ENCODE assay signal across 31 cellular contexts in genomic region chr7:2461268-2462026, GRCh38. TPM values are rescaled to one million over a fixed set of nuclear protein-coding genes. Genes with fewer than 3 reads are reported as not detected.
A peak's percentile ranks its signal among the peaks of the same experiment; 100 is the strongest.
DNase-seq lines count a peak whose midpoint lies in the region; ATAC-seq and TF ChIP-seq lines count a peak whose summit lies in the region.
"Had no signal": no experiment of that assay in that cellular context is flagged by ENCODE, and none has a peak within 500 bp of the region (broad histone marks: within the 10 kb centered on the region; RNA-seq: fewer than 3 reads in every experiment).

No MANE protein-coding gene starts in this region.

- peaks cover 2% of the 10 kb centered on the region; the same call in 1 of the 3 replicates for H3K36me3 Mint-ChIP-seq in GM23338 (ENCODE audit: low read depth)
- H3K36me3 Mint-ChIP-seq in activated naive CD8-positive, alpha-beta T cell treated with anti-CD3 and anti-CD28 coated beads, Interleukin-2, amount 50 U/mL, for 24 hours (ENCODE audit: low read depth): no peaks in the 10 kb centered on the region
- H3K36me3 Mint-ChIP-seq: naive B cell; stimulated activated naive B cell treated with anti-CD40 and anti-IgM and Interleukin-4, amounts not matched to agents 10 μg/mL and 1 μg/mL and 100 μg/mL, for 72 hours had no signal

- H3K9me2 ChIP-seq in GM23338 (ENCODE audit: insufficient read depth): no peaks in the 10 kb centered on the region

- DNase-seq in GM23338 (ENCODE audit: low spot score): no peak
- peak; percentile 83 for DNase-seq in iPS-NIHi11 (ENCODE audit: low spot score)
- DNase-seq in osteoblast (ENCODE audit: insufficient read length, low spot score, missing footprints): peak; percentile 65
- DNase-seq in psoas muscle: no peak
- DNase-seq in activated naive CD8-positive, alpha-beta T cell treated with anti-CD3 and anti-CD28 coated beads, Interleukin-2, amount 50 U/mL, for 24 hours: no peak
- DNase-seq: activated CD8-positive, alpha-beta memory T cell treated with anti-CD3 and anti-CD28 coated beads, Interleukin-2, amount 50 U/mL, for 48 hours; activated CD8-positive, alpha-beta T cell treated with anti-CD3 and anti-CD28 coated beads for 36 hours; activated naive CD4-positive, alpha-beta T cell treated with anti-CD3 and anti-CD28 coated beads for 36 hours; amniotic stem cell; effector CD4-positive, alpha-beta T cell; H9; lower lobe of right lung; naive B cell; NCI-H1417 treated with DMSO at 0.1 percent for 48 hours; NCI-H2081 treated with DMSO at 0.1 percent for 48 hours; NCI-H2227 treated with DMSO at 0.1 percent for 48 hours; NCI-H526; NK-92 treated with Interleukin-12 subunit alpha and Interleukin-12 subunit beta, amount 100 ng/mL, for 24 hours; stimulated activated naive B cell treated with anti-CD40 and anti-IgM and Interleukin-4, amounts not matched to agents 10 μg/mL and 1 μg/mL and 100 μg/mL, for 72 hours; testis had no signal

- peaks cover 11% of the 10 kb centered on the region for H3K4me1 Mint-ChIP-seq in GM23338
- peaks cover 15% of the 10 kb centered on the region for H3K4me1 Mint-ChIP-seq in activated naive CD8-positive, alpha-beta T cell treated with anti-CD3 and anti-CD28 coated beads, Interleukin-2, amount 50 U/mL, for 24 hours
- H3K4me1 Mint-ChIP-seq: stimulated activated naive B cell treated with anti-CD40 and anti-IgM and Interleukin-4, amounts not matched to agents 10 μg/mL and 1 μg/mL and 100 μg/mL, for 72 hours had no signal

- no peak overlapping the region for H3K27ac Mint-ChIP-seq in GM23338
- no peak overlapping the region for H3K27ac Mint-ChIP-seq in activated naive CD8-positive, alpha-beta T cell treated with anti-CD3 and anti-CD28 coated beads, Interleukin-2, amount 50 U/mL, for 24 hours
- H3K27ac Mint-ChIP-seq: activated CD8-positive, alpha-beta T cell treated with anti-CD3 and anti-CD28 coated beads for 36 hours; activated naive CD4-positive, alpha-beta T cell treated with anti-CD3 and anti-CD28 coated beads for 36 hours; activated T-helper 1 cell treated with anti-CD3 and anti-CD28 coated beads, Interleukin-12 subunit alpha, Interleukin-12 subunit beta, Interleukin-2, Interleukin-4 antibody, amounts not matched to agents 30 ng/mL and 10 ng/mL and 1 ng/mL, durations not matched to agents 14 hours and 24 hours and 36 hours; H9; naive B cell; stimulated activated naive B cell treated with anti-CD40 and anti-IgM and Interleukin-4, amounts not matched to agents 10 μg/mL and 1 μg/mL and 100 μg/mL, for 72 hours had no signal

- 73 to 80% (median 75%) methylated on average over 14 to 15 of the region's 15 CpGs for WGBS in psoas muscle, 3 donors

- H3K36me3 ChIP-seq in GM23338 (ENCODE audit: insufficient read depth) (no peaks in the 10 kb centered on the region), osteoblast (ENCODE audit: insufficient read depth, low read length) (no peaks in the 10 kb centered on the region), psoas muscle (ENCODE audit: insufficient read depth in 1 of 2, low read depth in 1 of 2) (no peaks in the 10 kb centered on the region)
- H3K36me3 ChIP-seq: BLaER1, lower lobe of right lung had no signal

- H3K4me3 Mint-ChIP-seq in GM23338: no peak overlapping the region
- H3K4me3 Mint-ChIP-seq in activated naive CD8-positive, alpha-beta T cell treated with anti-CD3 and anti-CD28 coated beads, Interleukin-2, amount 50 U/mL, for 24 hours: no peak overlapping the region
- H3K4me3 Mint-ChIP-seq: activated CD8-positive, alpha-beta T cell treated with anti-CD3 and anti-CD28 coated beads for 36 hours; activated naive CD4-positive, alpha-beta T cell treated with anti-CD3 and anti-CD28 coated beads for 36 hours; activated T-helper 1 cell treated with anti-CD3 and anti-CD28 coated beads, Interleukin-12 subunit alpha, Interleukin-12 subunit beta, Interleukin-2, Interleukin-4 antibody, amounts not matched to agents 30 ng/mL and 10 ng/mL and 1 ng/mL, durations not matched to agents 14 hours and 24 hours and 36 hours; H9; naive B cell; stimulated activated naive B cell treated with anti-CD40 and anti-IgM and Interleukin-4, amounts not matched to agents 10 μg/mL and 1 μg/mL and 100 μg/mL, for 72 hours had no signal

- H3K27ac ChIP-seq in GM23338 (ENCODE audit: low read depth) (no peak overlapping the region), osteoblast (ENCODE audit: low read depth, low read length) (no peak overlapping the region), psoas muscle (no peak overlapping the region)
- H3K27ac ChIP-seq: BLaER1, lower lobe of right lung, skin epidermis, testis had no signal

- H3K4me2 ChIP-seq in GM23338: no peak overlapping the region
- H3K4me2 ChIP-seq in osteoblast (ENCODE audit: insufficient read depth, low read length): no peak overlapping the region
- H3K4me2 ChIP-seq: BLaER1 had no signal

- peaks cover 6% of the 10 kb centered on the region for H3K27me3 Mint-ChIP-seq in GM23338 (ENCODE audit: insufficient read depth, low read depth, poor library complexity)
- no peaks in the 10 kb centered on the region for H3K27me3 Mint-ChIP-seq in activated naive CD8-positive, alpha-beta T cell treated with anti-CD3 and anti-CD28 coated beads, Interleukin-2, amount 50 U/mL, for 24 hours
- H3K27me3 Mint-ChIP-seq: activated CD8-positive, alpha-beta T cell treated with anti-CD3 and anti-CD28 coated beads for 36 hours; naive B cell had no signal

- no peaks in the 10 kb centered on the region for H4K20me1 ChIP-seq in GM23338 (replicated peaks; ENCODE audit: insufficient read depth)
- no peaks in the 10 kb centered on the region for H4K20me1 ChIP-seq in osteoblast (ENCODE audit: insufficient read depth, low read length)
- H4K20me1 ChIP-seq: BLaER1 had no signal

- H3K9me3 ChIP-seq in osteoblast (ENCODE audit: low read depth, low read length) (no peaks in the 10 kb centered on the region), psoas muscle (no peaks in the 10 kb centered on the region)
- H3K9me3 ChIP-seq: BLaER1, lower lobe of right lung, testis had no signal

- peaks cover 2% of the 10 kb centered on the region; the same call in 1 of the 2 replicates for H3F3A ChIP-seq in GM23338 (replicated peaks; ENCODE audit: low read depth)

- peak; percentile 76 for ATAC-seq in GM23338
- peak; percentile 17; the same call in 1 of the 3 replicates for ATAC-seq in SK-N-SH treated with all-trans-retinoic acid at 6 μM for 48 hours
- no peak for ATAC-seq in psoas muscle
- no peak for ATAC-seq in HG02884 (IDR thresholded peaks at IDR 0.05; ENCODE audit: unreplicated experiment)
- ATAC-seq in activated naive CD8-positive, alpha-beta T cell treated with anti-CD3 and anti-CD28 coated beads, Interleukin-2, amount 50 U/mL, for 24 hours: no peak
- ATAC-seq: activated CD8-positive, alpha-beta T cell treated with anti-CD3 and anti-CD28 coated beads for 36 hours; stimulated activated naive B cell treated with anti-CD40 and anti-IgM and Interleukin-4, amounts not matched to agents 10 μg/mL and 1 μg/mL and 100 μg/mL, for 72 hours had no signal

- TF ChIP-seq CTCF in GM23338 (conservative IDR thresholded peaks at IDR 0.05; ENCODE audit: low read depth in 2 of 2) (no peak), osteoblast (IDR thresholded peaks at IDR 0.05; ENCODE audit: extremely low read depth, low read depth, low read length) (no peak), psoas muscle (IDR thresholded peaks at IDR 0.05) (no peak)

- H3K4me3 ChIP-seq in GM23338: no peak overlapping the region
- no peak overlapping the region for H3K4me3 ChIP-seq in osteoblast (ENCODE audit: insufficient read depth, low read length)
- H3K4me3 ChIP-seq in psoas muscle: no peak overlapping the region
- H3K4me3 ChIP-seq: BLaER1, lower lobe of right lung, skin epidermis, testis had no signal

- 0 out of 2 replicates have a peak, but pooled peaks cover 5% of the 10 kb centered on the region for H3K4me1 ChIP-seq in GM23338 (ENCODE audit: insufficient read depth)
- peaks cover 4% of the 10 kb centered on the region for H3K4me1 ChIP-seq in osteoblast (ENCODE audit: insufficient read depth, low read length)
- peaks cover 6% of the 10 kb centered on the region for H3K4me1 ChIP-seq in psoas muscle
- H3K4me1 ChIP-seq: lower lobe of right lung, testis had no signal

- H2AFZ ChIP-seq in GM23338: no peak overlapping the region
- no peak overlapping the region for H2AFZ ChIP-seq in osteoblast (ENCODE audit: low read length)

- H3K79me2 ChIP-seq in GM23338 (replicated peaks; ENCODE audit: insufficient read depth) (no peaks in the 10 kb centered on the region), osteoblast (ENCODE audit: insufficient read depth, low read length) (no peaks in the 10 kb centered on the region)

- intact Hi-C loops in psoas muscle (cut with DNase I): no loop called here

- H3K27me3 ChIP-seq in GM23338 (ENCODE audit: insufficient read depth) (no peaks in the 10 kb centered on the region), osteoblast (ENCODE audit: insufficient read depth, low read length) (no peaks in the 10 kb centered on the region), psoas muscle (ENCODE audit: insufficient read depth in 3 of 3, low read length in 2 of 3) (peaks cover 0 to 12% (median 4%) of the 10 kb centered on the region in 3 donors)
- H3K27me3 ChIP-seq: BLaER1, testis had no signal

- H3K9me3 Mint-ChIP-seq in GM23338: peaks cover 11% of the 10 kb centered on the region
- H3K9me3 Mint-ChIP-seq in activated naive CD8-positive, alpha-beta T cell treated with anti-CD3 and anti-CD28 coated beads, Interleukin-2, amount 50 U/mL, for 24 hours: no peaks in the 10 kb centered on the region
- H3K9me3 Mint-ChIP-seq: activated CD8-positive, alpha-beta T cell treated with anti-CD3 and anti-CD28 coated beads for 36 hours; activated naive CD4-positive, alpha-beta T cell treated with anti-CD3 and anti-CD28 coated beads for 36 hours; activated T-helper 1 cell treated with anti-CD3 and anti-CD28 coated beads, Interleukin-12 subunit alpha, Interleukin-12 subunit beta, Interleukin-2, Interleukin-4 antibody, amounts not matched to agents 30 ng/mL and 10 ng/mL and 1 ng/mL, durations not matched to agents 14 hours and 24 hours and 36 hours; stimulated activated naive B cell treated with anti-CD40 and anti-IgM and Interleukin-4, amounts not matched to agents 10 μg/mL and 1 μg/mL and 100 μg/mL, for 72 hours had no signal

RNA-seq across cellular contexts. Expression of gene GRIFIN, which starts 14.8 kb away (rescaled TPM):
- total RNA-seq in GM23338 (2014; rRNA removed; shearing (Covaris generic)): not detected in 2 replicates
- polyA plus RNA-seq in GM23338 (2016; fragmentation: Nextera tagmentation; extraction: Ambion mirVana): not detected in 2 replicates
- not detected in 2 replicates for total RNA-seq in osteoblast
- not detected for total RNA-seq in psoas muscle
- polyA plus RNA-seq in psoas muscle: not detected
- total RNA-seq: activated CD8-positive, alpha-beta T cell treated with anti-CD3 and anti-CD28 coated beads for 36 hours; activated naive CD4-positive, alpha-beta T cell treated with anti-CD3 and anti-CD28 coated beads for 36 hours; activated T-helper 1 cell treated with anti-CD3 and anti-CD28 coated beads, Interleukin-12 subunit alpha, Interleukin-12 subunit beta, Interleukin-2, Interleukin-4 antibody, amounts not matched to agents 30 ng/mL and 10 ng/mL and 1 ng/mL, durations not matched to agents 14 hours and 24 hours and 36 hours; chondrocyte; H9; LHCN-M2; lower lobe of right lung; omental fat pad; renal cortical epithelial cell; T-helper 2 cell treated with Interferon-gamma antibody and Interleukin-4, amounts not matched to agents 100 ng/mL and 5 ng/mL, for 36 hours; testis had no signal
- polyA plus RNA-seq: AG04450 had no signal

RNA-seq across cellular contexts. Expression of gene CHST12, which starts 58.0 kb away (rescaled TPM):
- total RNA-seq in GM23338 (2014; rRNA removed; shearing (Covaris generic)): 10.1 and 12.0 TPM in 2 replicates
- polyA plus RNA-seq in GM23338 (2016; fragmentation: Nextera tagmentation; extraction: Ambion mirVana) (13.9 and 14.6 TPM in 2 replicates), psoas muscle (1 to 10 TPM; 7.7 to 8.2 (median 8.1) TPM)
- total RNA-seq in osteoblast (3.8 and 4.0 TPM in 2 replicates), psoas muscle (10 to 100 TPM in 1 of 4 donors, 1 to 10 TPM in 3; 6.6 to 12.0 (median 9.4) TPM)

RNA-seq across cellular contexts. Expression of gene LFNG, which starts 58.1 kb away (rescaled TPM):
- 24.5 and 35.4 TPM in 2 replicates for total RNA-seq in GM23338 (2014; rRNA removed; shearing (Covaris generic))
- polyA plus RNA-seq in GM23338 (2016; fragmentation: Nextera tagmentation; extraction: Ambion mirVana) (1.7 and 3.2 TPM in 2 replicates), psoas muscle (1 to 10 TPM; 1.3 to 2.1 (median 2.0) TPM)
- total RNA-seq in osteoblast (16.2 and 21.0 TPM in 2 replicates), psoas muscle (1 to 10 TPM; 2.4 to 3.0 (median 2.8) TPM)

Comparison
In these comparisons a context has a peak if more than half of its experiments do, and no peak if none do; other contexts are left out.
1. ATAC-seq: peak in GM23338 (single experiment) and SK-N-SH treated with all-trans-retinoic acid at 6 μM for 48 hours (single experiment); none in psoas muscle (0 of 4), HG02884 (single experiment) and activated naive CD8-positive, alpha-beta T cell treated with anti-CD3 and anti-CD28 coated beads, Interleukin-2, amount 50 U/mL, for 24 hours (single experiment).
2. DNase-seq: peak in iPS-NIHi11 (single experiment) and osteoblast (single experiment); none in GM23338 (single experiment), psoas muscle (0 of 2) and activated naive CD8-positive, alpha-beta T cell treated with anti-CD3 and anti-CD28 coated beads, Interleukin-2, amount 50 U/mL, for 24 hours (single experiment).